Comparison of ENCODE assay signal across 1 cellular context in the genomic region with DNA sequence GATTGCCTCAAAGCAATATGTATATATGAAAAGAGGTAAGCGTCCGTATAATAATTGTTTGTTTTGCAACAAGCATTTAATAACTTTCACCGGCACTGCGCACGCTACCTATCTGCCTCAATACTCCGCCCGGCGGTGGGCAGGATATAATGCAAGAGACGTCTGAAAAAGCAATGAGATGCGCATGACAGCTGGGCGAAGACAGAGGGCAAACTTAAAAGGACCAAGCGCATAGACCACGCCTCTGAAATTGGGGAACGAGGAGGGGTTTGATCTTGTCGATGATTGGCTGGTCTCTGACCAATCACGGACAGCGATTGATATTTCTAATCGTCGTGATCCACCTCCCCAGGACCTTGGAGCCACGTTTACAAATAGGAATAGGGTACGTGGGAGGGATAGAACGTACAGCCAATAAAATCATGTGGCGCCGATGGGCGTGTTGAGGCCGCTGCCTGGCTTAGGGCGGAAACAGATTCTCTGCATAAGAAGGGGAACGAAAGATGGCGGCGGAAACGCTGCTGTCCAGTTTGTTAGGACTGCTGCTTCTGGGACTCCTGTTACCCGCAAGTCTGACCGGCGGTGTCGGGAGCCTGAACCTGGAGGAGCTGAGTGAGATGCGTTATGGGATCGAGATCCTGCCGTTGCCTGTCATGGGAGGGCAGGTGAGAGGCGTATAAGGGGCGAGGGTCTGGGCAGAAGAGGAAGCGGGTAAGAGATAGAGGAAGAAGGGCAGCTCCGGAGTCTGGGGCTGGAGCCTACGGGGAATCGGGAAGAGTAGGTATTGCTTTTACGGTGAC.
TF ChIP-seq lines count a peak whose summit lies in the region.

TSS of gene OS9 (plus strand) at position 474 of the 800 bp plus-strand sequence. CDS start at position 504, 30 bp downstream.

TF ChIP-seq in K562, 482 proteins besides CTCF, POLR2A, EP300 and RAD21 (continued from another document and continues in another):
- TF ChIP-seq RREB1 (CRISPR knock-in tag; IDR thresholded peaks at IDR 0.05) = no peak
- TF ChIP-seq ZNF668 (CRISPR knock-in tag; IDR thresholded peaks at IDR 0.05) = no peak
- no peak for TF ChIP-seq ZNF717 (CRISPR knock-in tag; IDR thresholded peaks at IDR 0.05)
- TF ChIP-seq SMARCB1 (IDR thresholded peaks at IDR 0.05; ENCODE audit: insufficient read length, low read depth) = no peak
- TF ChIP-seq CREB3 (tag; conservative IDR thresholded peaks at IDR 0.05; ENCODE audit: low read depth) = no peak
- TF ChIP-seq ZNF239 (CRISPR knock-in tag; IDR thresholded peaks at IDR 0.05) = no peak
- TF ChIP-seq MYNN (IDR thresholded peaks at IDR 0.05) = no peak
- no peak for TF ChIP-seq MYNN (CRISPR knock-in tag; IDR thresholded peaks at IDR 0.05)
- peak; percentile 77 for TF ChIP-seq CXXC5 (CRISPR knock-in tag; IDR thresholded peaks at IDR 0.05)
- TF ChIP-seq ZNF217 (CRISPR knock-in tag; IDR thresholded peaks at IDR 0.05) = no peak
- peak; percentile 97 for TF ChIP-seq ELF2 (CRISPR knock-in tag; IDR thresholded peaks at IDR 0.05)
- TF ChIP-seq MTA2 (IDR thresholded peaks at IDR 0.05; ENCODE audit: low read depth) = no peak
- TF ChIP-seq SMARCA5 (IDR thresholded peaks at IDR 0.05) = no peak
- no peak for TF ChIP-seq ZNF134 (CRISPR knock-in tag; conservative IDR thresholded peaks at IDR 0.05)
- TF ChIP-seq, protein P1, sequence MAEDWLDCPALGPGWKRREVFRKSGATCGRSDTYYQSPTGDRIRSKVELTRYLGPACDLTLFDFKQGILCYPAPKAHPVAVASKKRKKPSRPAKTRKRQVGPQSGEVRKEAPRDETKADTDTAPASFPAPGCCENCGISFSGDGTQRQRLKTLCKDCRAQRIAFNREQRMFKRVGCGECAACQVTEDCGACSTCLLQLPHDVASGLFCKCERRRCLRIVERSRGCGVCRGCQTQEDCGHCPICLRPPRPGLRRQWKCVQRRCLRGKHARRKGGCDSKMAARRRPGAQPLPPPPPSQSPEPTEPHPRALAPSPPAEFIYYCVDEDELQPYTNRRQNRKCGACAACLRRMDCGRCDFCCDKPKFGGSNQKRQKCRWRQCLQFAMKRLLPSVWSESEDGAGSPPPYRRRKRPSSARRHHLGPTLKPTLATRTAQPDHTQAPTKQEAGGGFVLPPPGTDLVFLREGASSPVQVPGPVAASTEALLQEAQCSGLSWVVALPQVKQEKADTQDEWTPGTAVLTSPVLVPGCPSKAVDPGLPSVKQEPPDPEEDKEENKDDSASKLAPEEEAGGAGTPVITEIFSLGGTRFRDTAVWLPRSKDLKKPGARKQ (CRISPR knock-in tag; IDR thresholded peaks at IDR 0.05) = no peak; the same call in none of the 2 replicates
- TF ChIP-seq PTBP1 (IDR thresholded peaks at IDR 0.05; ENCODE audit: low read depth, low read length) = no peak
- TF ChIP-seq NR2C1 (IDR thresholded peaks at IDR 0.05) = no peak
- TF ChIP-seq NR2C1 (tag; IDR thresholded peaks at IDR 0.05) = no peak
- no peak for TF ChIP-seq ZBTB34 (CRISPR knock-in tag; IDR thresholded peaks at IDR 0.05)
- TF ChIP-seq SMC3 (conservative IDR thresholded peaks at IDR 0.05; ENCODE audit: insufficient read depth, low read depth, low read length) = peak; percentile 55
- peak; percentile 87 for TF ChIP-seq POLR2H (tag; IDR thresholded peaks at IDR 0.05; ENCODE audit: low read depth)
- TF ChIP-seq, protein P2, sequence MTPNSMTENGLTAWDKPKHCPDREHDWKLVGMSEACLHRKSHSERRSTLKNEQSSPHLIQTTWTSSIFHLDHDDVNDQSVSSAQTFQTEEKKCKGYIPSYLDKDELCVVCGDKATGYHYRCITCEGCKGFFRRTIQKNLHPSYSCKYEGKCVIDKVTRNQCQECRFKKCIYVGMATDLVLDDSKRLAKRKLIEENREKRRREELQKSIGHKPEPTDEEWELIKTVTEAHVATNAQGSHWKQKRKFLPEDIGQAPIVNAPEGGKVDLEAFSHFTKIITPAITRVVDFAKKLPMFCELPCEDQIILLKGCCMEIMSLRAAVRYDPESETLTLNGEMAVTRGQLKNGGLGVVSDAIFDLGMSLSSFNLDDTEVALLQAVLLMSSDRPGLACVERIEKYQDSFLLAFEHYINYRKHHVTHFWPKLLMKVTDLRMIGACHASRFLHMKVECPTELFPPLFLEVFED (CRISPR knock-in tag; conservative IDR thresholded peaks at IDR 0.05) = no peak
- TF ChIP-seq ESRRA (IDR thresholded peaks at IDR 0.05; ENCODE audit: borderline replicate concordance, low read depth) = peak; percentile 29; the same call in 1 of the 2 replicates
- peak; percentile 32 for TF ChIP-seq DACH1 (IDR thresholded peaks at IDR 0.05; ENCODE audit: partially characterized antibody)
- TF ChIP-seq, protein P3, sequence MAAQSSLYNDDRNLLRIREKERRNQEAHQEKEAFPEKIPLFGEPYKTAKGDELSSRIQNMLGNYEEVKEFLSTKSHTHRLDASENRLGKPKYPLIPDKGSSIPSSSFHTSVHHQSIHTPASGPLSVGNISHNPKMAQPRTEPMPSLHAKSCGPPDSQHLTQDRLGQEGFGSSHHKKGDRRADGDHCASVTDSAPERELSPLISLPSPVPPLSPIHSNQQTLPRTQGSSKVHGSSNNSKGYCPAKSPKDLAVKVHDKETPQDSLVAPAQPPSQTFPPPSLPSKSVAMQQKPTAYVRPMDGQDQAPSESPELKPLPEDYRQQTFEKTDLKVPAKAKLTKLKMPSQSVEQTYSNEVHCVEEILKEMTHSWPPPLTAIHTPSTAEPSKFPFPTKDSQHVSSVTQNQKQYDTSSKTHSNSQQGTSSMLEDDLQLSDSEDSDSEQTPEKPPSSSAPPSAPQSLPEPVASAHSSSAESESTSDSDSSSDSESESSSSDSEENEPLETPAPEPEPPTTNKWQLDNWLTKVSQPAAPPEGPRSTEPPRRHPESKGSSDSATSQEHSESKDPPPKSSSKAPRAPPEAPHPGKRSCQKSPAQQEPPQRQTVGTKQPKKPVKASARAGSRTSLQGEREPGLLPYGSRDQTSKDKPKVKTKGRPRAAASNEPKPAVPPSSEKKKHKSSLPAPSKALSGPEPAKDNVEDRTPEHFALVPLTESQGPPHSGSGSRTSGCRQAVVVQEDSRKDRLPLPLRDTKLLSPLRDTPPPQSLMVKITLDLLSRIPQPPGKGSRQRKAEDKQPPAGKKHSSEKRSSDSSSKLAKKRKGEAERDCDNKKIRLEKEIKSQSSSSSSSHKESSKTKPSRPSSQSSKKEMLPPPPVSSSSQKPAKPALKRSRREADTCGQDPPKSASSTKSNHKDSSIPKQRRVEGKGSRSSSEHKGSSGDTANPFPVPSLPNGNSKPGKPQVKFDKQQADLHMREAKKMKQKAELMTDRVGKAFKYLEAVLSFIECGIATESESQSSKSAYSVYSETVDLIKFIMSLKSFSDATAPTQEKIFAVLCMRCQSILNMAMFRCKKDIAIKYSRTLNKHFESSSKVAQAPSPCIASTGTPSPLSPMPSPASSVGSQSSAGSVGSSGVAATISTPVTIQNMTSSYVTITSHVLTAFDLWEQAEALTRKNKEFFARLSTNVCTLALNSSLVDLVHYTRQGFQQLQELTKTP (IDR thresholded peaks at IDR 0.05; ENCODE audit: low read depth in 1 of 2, partially characterized antibody in 2 of 2) = no peak
- TF ChIP-seq, protein P4, sequence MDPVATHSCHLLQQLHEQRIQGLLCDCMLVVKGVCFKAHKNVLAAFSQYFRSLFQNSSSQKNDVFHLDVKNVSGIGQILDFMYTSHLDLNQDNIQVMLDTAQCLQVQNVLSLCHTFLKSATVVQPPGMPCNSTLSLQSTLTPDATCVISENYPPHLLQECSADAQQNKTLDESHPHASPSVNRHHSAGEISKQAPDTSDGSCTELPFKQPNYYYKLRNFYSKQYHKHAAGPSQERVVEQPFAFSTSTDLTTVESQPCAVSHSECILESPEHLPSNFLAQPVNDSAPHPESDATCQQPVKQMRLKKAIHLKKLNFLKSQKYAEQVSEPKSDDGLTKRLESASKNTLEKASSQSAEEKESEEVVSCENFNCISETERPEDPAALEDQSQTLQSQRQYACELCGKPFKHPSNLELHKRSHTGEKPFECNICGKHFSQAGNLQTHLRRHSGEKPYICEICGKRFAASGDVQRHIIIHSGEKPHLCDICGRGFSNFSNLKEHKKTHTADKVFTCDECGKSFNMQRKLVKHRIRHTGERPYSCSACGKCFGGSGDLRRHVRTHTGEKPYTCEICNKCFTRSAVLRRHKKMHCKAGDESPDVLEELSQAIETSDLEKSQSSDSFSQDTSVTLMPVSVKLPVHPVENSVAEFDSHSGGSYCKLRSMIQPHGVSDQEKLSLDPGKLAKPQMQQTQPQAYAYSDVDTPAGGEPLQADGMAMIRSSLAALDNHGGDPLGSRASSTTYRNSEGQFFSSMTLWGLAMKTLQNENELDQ (CRISPR knock-in tag; IDR thresholded peaks at IDR 0.05; ENCODE audit: borderline replicate concordance) = no peak
- TF ChIP-seq RBM39 (optimal IDR thresholded peaks at IDR 0.05; ENCODE audit: low read depth, low read length) = no peak
- no peak for TF ChIP-seq DLX4 (CRISPR knock-in tag; IDR thresholded peaks at IDR 0.05)
- TF ChIP-seq TCF3 (CRISPR knock-in tag; IDR thresholded peaks at IDR 0.05) = no peak
- TF ChIP-seq ATF7 (IDR thresholded peaks at IDR 0.05) = peak; percentile 76; the same call in 1 of the 2 replicates
- no peak for TF ChIP-seq CHD4 (IDR thresholded peaks at IDR 0.05; ENCODE audit: insufficient read depth, insufficient replicate concordance, low read depth, low read length, poor library complexity, severe bottlenecking)
- peak; percentile 82 to 91 for TF ChIP-seq MNT (conservative IDR thresholded peaks at IDR 0.05)
